In the genomic region with DNA sequence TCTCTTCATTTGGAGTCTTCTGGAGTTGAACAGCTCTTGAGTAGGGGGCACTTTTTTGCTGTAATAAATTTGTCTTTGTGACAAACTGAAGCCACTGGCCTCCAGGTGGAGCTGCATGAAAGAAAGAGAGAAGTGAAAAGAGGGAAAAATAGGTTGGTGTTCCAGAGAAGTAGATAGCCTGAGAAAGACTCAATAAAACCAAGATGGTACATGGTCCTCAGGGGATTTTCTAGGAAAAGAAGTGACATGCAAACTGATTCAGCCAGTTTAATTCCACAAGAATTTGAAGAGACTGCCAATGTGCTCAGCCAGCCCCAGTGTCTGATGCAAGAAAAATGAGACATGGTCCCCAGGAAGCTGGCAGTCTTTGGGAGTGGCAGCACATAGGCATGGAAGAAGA, we compare ENCODE assay signal across 8 cellular contexts.
DNase-seq lines count a peak whose midpoint lies in the region; ATAC-seq lines count a peak whose summit lies in the region.

No MANE protein-coding gene starts in this region.

- H3K36me3 ChIP-seq in mesenchymal stem cell (ENCODE audit: control insufficient read depth in 1 of 2, insufficient read depth in 2 of 2, low read depth in 1 of 2, low read length in 2 of 2) = no peaks in the 10 kb centered on the region

- no peak overlapping the region for H2BK5ac ChIP-seq in mesenchymal stem cell (ENCODE audit: low read depth, low read length, poor library complexity, severe bottlenecking)

- H3K23ac ChIP-seq in mesenchymal stem cell (ENCODE audit: low read length in 2 of 2) = no peak overlapping the region

- no peak overlapping the region for H2BK120ac ChIP-seq in mesenchymal stem cell (ENCODE audit: low read depth, low read length)

- H2AFZ ChIP-seq in mesenchymal stem cell (ENCODE audit: low read depth, low read length) = no peak overlapping the region

- H4K91ac ChIP-seq in mesenchymal stem cell (ENCODE audit: low read length) = no peak overlapping the region

- no peak overlapping the region for H2BK12ac ChIP-seq in mesenchymal stem cell (ENCODE audit: low read length in 2 of 2)

- no peak overlapping the region for H4K8ac ChIP-seq in mesenchymal stem cell (ENCODE audit: low read length)

- H3K14ac ChIP-seq in mesenchymal stem cell (ENCODE audit: low read length in 2 of 2) = no peak overlapping the region

- no peak overlapping the region for H2AK5ac ChIP-seq in mesenchymal stem cell (ENCODE audit: low read length, severe bottlenecking)

- no peaks in the 10 kb centered on the region for H3K4me1 ChIP-seq in mesenchymal stem cell (ENCODE audit: control insufficient read depth, insufficient read depth, low read depth, low read length)

- no peak overlapping the region for H3K27ac ChIP-seq in mesenchymal stem cell (ENCODE audit: low read length, poor library complexity, severe bottlenecking)

- H2BK15ac ChIP-seq in mesenchymal stem cell (ENCODE audit: low read depth, poor library complexity, severe bottlenecking) = no peak overlapping the region

- ATAC-seq in GM21528 (IDR thresholded peaks at IDR 0.05; ENCODE audit: low FRiP score, unreplicated experiment) = no peak

- peak; percentile 5 for DNase-seq in activated CD4-positive, alpha-beta T cell treated with anti-CD3 and anti-CD28 coated beads, Interleukin-2, amount 50 U/mL, for 1 hour
- no peak for DNase-seq in activated CD4-positive, alpha-beta T cell treated with anti-CD3 and anti-CD28 coated beads for 1 hour
- DNase-seq in NCI-H446 treated with DMSO at 0.1 percent for 48 hours (lab: John Stamatoyannopoulos, UW) = peak; percentile 36
- DNase-seq in dedifferentiated amniotic fluid mesenchymal stem cell (ENCODE audit: extremely low spot score) = peak; percentile 62
- peak; percentile 45 for DNase-seq in mesenchymal stem cell
- DNase-seq in DMS79 treated with DMSO at 0.1 percent for 48 hours (lab: John Stamatoyannopoulos, UW) = no peak
- no peak for DNase-seq in stimulated activated CD4-positive, alpha-beta T cell treated with anti-CD3 and anti-CD28 coated beads, Interleukin-2, amount 100 ng/mL, for 48 hours

- H3K4me3 ChIP-seq in mesenchymal stem cell (ENCODE audit: insufficient read depth in 1 of 2, low read depth in 1 of 2, low read length in 2 of 2) = no peak overlapping the region

- H3K9me3 ChIP-seq in mesenchymal stem cell (ENCODE audit: control insufficient read depth, low read length) = no peaks in the 10 kb centered on the region

- no peak overlapping the region for H3K4me2 ChIP-seq in mesenchymal stem cell (ENCODE audit: low read length, poor library complexity, severe bottlenecking)

- no peaks in the 10 kb centered on the region for H3K27me3 ChIP-seq in mesenchymal stem cell (ENCODE audit: control insufficient read depth in 1 of 2, insufficient read depth in 1 of 2, low read length in 2 of 2)

- no peak overlapping the region for H3K4ac ChIP-seq in mesenchymal stem cell (ENCODE audit: low read depth in 1 of 2, low read length in 2 of 2)

- H3K9ac ChIP-seq in mesenchymal stem cell (ENCODE audit: low read length) = no peak overlapping the region

- no peaks in the 10 kb centered on the region for H3K79me1 ChIP-seq in mesenchymal stem cell (replicated peaks; ENCODE audit: low read length, poor library complexity, severe bottlenecking)

- no peak overlapping the region for H3K18ac ChIP-seq in mesenchymal stem cell (ENCODE audit: low read depth in 1 of 2, low read length in 2 of 2)

Comparison
In these comparisons a context has a peak if more than half of its experiments do, and no peak if none do; other contexts are left out.
1. DNase-seq: peak in activated CD4-positive, alpha-beta T cell treated with anti-CD3 and anti-CD28 coated beads, Interleukin-2, amount 50 U/mL, for 1 hour (single experiment), NCI-H446 treated with DMSO at 0.1 percent for 48 hours (single experiment), dedifferentiated amniotic fluid mesenchymal stem cell (single experiment) and mesenchymal stem cell (single experiment); none in activated CD4-positive, alpha-beta T cell treated with anti-CD3 and anti-CD28 coated beads for 1 hour (single experiment), DMS79 treated with DMSO at 0.1 percent for 48 hours (single experiment) and stimulated activated CD4-positive, alpha-beta T cell treated with anti-CD3 and anti-CD28 coated beads, Interleukin-2, amount 100 ng/mL, for 48 hours (0 of 2).